ENCODE assay signal across 8 cellular contexts in genomic region chr12:64611430-64612286, GRCh38. TPM values are rescaled to one million over a fixed set of nuclear protein-coding genes. Genes with fewer than 3 reads are reported as not detected.
A peak's percentile ranks its signal among the peaks of the same experiment; 100 is the strongest.
DNase-seq lines count a peak whose midpoint lies in the region; ATAC-seq, FAIRE-seq and TF ChIP-seq lines count a peak whose summit lies in the region.

No MANE protein-coding gene starts in this region.

- H3K4me1 ChIP-seq in foreskin keratinocyte (no peaks in the 10 kb centered on the region), ovary (ENCODE audit: insufficient read depth) (peaks cover 12% of the 10 kb centered on the region)

- peaks cover 12 to 14% of the 10 kb centered on the region in 2 donors for H3K36me3 Mint-ChIP-seq in activated T-cell treated with anti-CD3 and anti-CD28 coated beads, Interleukin-2, amount 50 U/mL, for 72 hours (ENCODE audit: insufficient read depth in 2 of 2)

- TF ChIP-seq POLR2A in ovary (IDR thresholded peaks at IDR 0.05) (no peak), GM12891 (IDR thresholded peaks at IDR 0.05; ENCODE audit: low read depth, low read length) (no peak)

- H3K27ac ChIP-seq in foreskin keratinocyte (peak overlapping the region; percentile 38), ovary (peak overlapping the region; percentile 76 to 82)

- intact Hi-C loops in ovary (cut with DNase I): loop anchor here (5.0 to 10.0 kb wide), 6 partner anchors 53 to 86 kb away; no protein-coding TSS in a partner anchor

- H3K27ac Mint-ChIP-seq in activated T-cell treated with anti-CD3 and anti-CD28 coated beads, Interleukin-2, amount 50 U/mL, for 72 hours: peak overlapping the region; percentile 98

- no peak for TF ChIP-seq EP300 in ovary (IDR thresholded peaks at IDR 0.05)

- H3K4me3 ChIP-seq in ovary: peak overlapping the region; percentile 86

- no peaks in the 10 kb centered on the region for H3K9me3 Mint-ChIP-seq in activated T-cell treated with anti-CD3 and anti-CD28 coated beads, Interleukin-2, amount 50 U/mL, for 72 hours

- peaks cover 50% of the 10 kb centered on the region for H3K4me1 Mint-ChIP-seq in activated T-cell treated with anti-CD3 and anti-CD28 coated beads, Interleukin-2, amount 50 U/mL, for 72 hours (ENCODE audit: low read depth)

- TF ChIP-seq CTCF in foreskin keratinocyte (conservative IDR thresholded peaks at IDR 0.05): no peak
- no peak for TF ChIP-seq CTCF in ovary (IDR thresholded peaks at IDR 0.05)
- TF ChIP-seq CTCF in omental fat pad (IDR thresholded peaks at IDR 0.05): no peak

- no peak for ATAC-seq in activated T-cell treated with anti-CD3 and anti-CD28 coated beads, Interleukin-2, amount 50 U/mL, for 72 hours (replicated peaks in 1 of 2)
- peak; percentile 16 for ATAC-seq in foreskin keratinocyte
- ATAC-seq in omental fat pad (ENCODE audit: low FRiP score): no peak

- 0 to 4% (median 3%) methylated on average over 28 of the region's 28 CpGs for WGBS in ovary, 3 donors

- no peaks in the 10 kb centered on the region for H3K36me3 ChIP-seq in ovary

- peak overlapping the region; percentile 93 to 100 for H3K4me3 Mint-ChIP-seq in activated T-cell treated with anti-CD3 and anti-CD28 coated beads, Interleukin-2, amount 50 U/mL, for 72 hours

- H3K27me3 ChIP-seq in foreskin keratinocyte (no peaks in the 10 kb centered on the region), ovary (no peaks in the 10 kb centered on the region)

- H3K27me3 Mint-ChIP-seq in activated T-cell treated with anti-CD3 and anti-CD28 coated beads, Interleukin-2, amount 50 U/mL, for 72 hours (ENCODE audit: low read depth): no peaks in the 10 kb centered on the region

- DNase-seq in DMS79 (lab: John Stamatoyannopoulos, UW): peak; percentile 38
- peak; percentile 54 for DNase-seq in M059J (ENCODE audit: low read depth)
- DNase-seq in activated T-cell treated with anti-CD3 and anti-CD28 coated beads, Interleukin-2, amount 50 U/mL, for 72 hours: peak; percentile 22 to 32
- no peak for DNase-seq in foreskin keratinocyte
- DNase-seq in ovary: peak; percentile 45 to 68 (median 57)
- no peak for DNase-seq in DMS153 (lab: John Stamatoyannopoulos, UW)
- no peak for DNase-seq in omental fat pad (ENCODE audit: low spot score)
- DNase-seq in GM12891 (ENCODE audit: insufficient read length, low spot score): no peak

- no peak for FAIRE-seq in GM12891 (lab: Jason Lieb, UNC)

- H3K9me3 ChIP-seq in ovary: no peaks in the 10 kb centered on the region

TF ChIP-seq in GM12891, 5 proteins besides CTCF, POLR2A, EP300 and RAD21:
- TF ChIP-seq POU2F2 (IDR thresholded peaks at IDR 0.05; ENCODE audit: low read depth, low read length): no peak

RNA-seq across cellular contexts. Expression of gene RASSF3, which starts 1.4 kb away (rescaled TPM):
- 8.8 and 13.6 TPM in 2 replicates for total RNA-seq in M059J (2014; rRNA removed; shearing (Covaris generic))
- total RNA-seq in activated T-cell treated with anti-CD3 and anti-CD28 coated beads, Interleukin-2, amount 50 U/mL, for 72 hours: 10 to 100 TPM; 40.3 to 42.4 TPM
- total RNA-seq in foreskin keratinocyte (12.4 and 13.6 TPM in 2 replicates), ovary (10 to 100 TPM; 20.3 to 64.5 (median 38.0) TPM), omental fat pad (10 to 100 TPM; 35.3 to 68.5 (median 45.9) TPM)
- polyA plus RNA-seq in foreskin keratinocyte (4.2 and 5.5 TPM in 2 replicates), ovary (10 to 100 TPM; 18.2 to 31.4 TPM)
- 25.4 TPM for polyA plus RNA-seq in GM12891 (2012; ENCODE audit: low read depth, missing spikeins)

Comparison
In these comparisons a context has a peak if more than half of its experiments do, and no peak if none do; other contexts are left out.
1. DNase-seq: peak in DMS79 (single experiment), M059J (single experiment), activated T-cell treated with anti-CD3 and anti-CD28 coated beads, Interleukin-2, amount 50 U/mL, for 72 hours (2 of 2) and ovary (5 of 5); none in foreskin keratinocyte (0 of 2), DMS153 (single experiment), omental fat pad (single experiment) and GM12891 (single experiment).